ENCODE assay signal across 24 cellular contexts in the genomic region with DNA sequence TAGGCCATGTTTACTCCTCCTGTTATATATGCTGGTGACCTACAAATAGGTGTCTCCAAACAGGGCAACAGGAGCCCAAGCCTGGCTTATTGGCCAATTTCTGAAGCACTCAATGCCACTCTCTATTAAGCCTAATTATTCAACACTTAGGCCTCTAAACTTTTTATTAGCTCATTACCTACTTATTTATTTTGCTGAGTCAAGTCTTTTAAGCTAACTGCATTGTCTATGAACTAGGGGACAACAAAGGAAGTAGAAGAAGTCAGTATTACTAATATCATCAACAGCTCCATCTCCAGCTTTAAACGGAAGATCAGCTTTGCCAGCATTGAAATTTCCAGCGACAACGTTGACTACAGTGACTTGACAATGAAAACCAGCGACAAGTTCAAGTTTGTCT. TPM values are rescaled to one million over a fixed set of nuclear protein-coding genes. Genes with fewer than 3 reads are reported as not detected.
DNase-seq lines count a peak whose midpoint lies in the region; ATAC-seq, FAIRE-seq and TF ChIP-seq lines count a peak whose summit lies in the region.
"Had no signal": no experiment of that assay in that cellular context is flagged by ENCODE, and none has a peak within 500 bp of the region (broad histone marks: within the 10 kb centered on the region; RNA-seq: fewer than 3 reads in every experiment).

No MANE protein-coding gene starts in this region.

- no peak for TF ChIP-seq RAD21 in HepG2 (CRISPR knock-in tag; IDR thresholded peaks at IDR 0.05)
- no peak for TF ChIP-seq RAD21 in IMR-90 (IDR thresholded peaks at IDR 0.05; ENCODE audit: low read length)
- no peak for TF ChIP-seq RAD21 in H1 (IDR thresholded peaks at IDR 0.05 in 1 of 2, conservative IDR thresholded peaks at IDR 0.05 in 1 of 2; ENCODE audit: low read depth in 2 of 2, low read length in 2 of 2)

- H3K79me2 ChIP-seq in HepG2 (ENCODE audit: insufficient read depth, low read length) (no peaks in the 10 kb centered on the region), H1 (ENCODE audit: control insufficient read depth in 1 of 2, insufficient read depth in 2 of 2, low read length in 2 of 2) (no peaks in the 10 kb centered on the region)

- H2BK20ac ChIP-seq in IMR-90 (ENCODE audit: low read depth, low read length) (no peak overlapping the region), H1 (ENCODE audit: low read length) (no peak overlapping the region)

- H3K14ac ChIP-seq in IMR-90 (replicated peaks; ENCODE audit: low read depth, low read length), result no peak overlapping the region
- H3K14ac ChIP-seq in H1 (ENCODE audit: insufficient read length), result no peak overlapping the region

- TF ChIP-seq CTCF in HepG2 (CRISPR knock-in tag; IDR thresholded peaks at IDR 0.05) (no peak), right lobe of liver (IDR thresholded peaks at IDR 0.05) (no peak), IMR-90 (conservative IDR thresholded peaks at IDR 0.05; ENCODE audit: low read depth, low read length) (no peak), H1 (IDR thresholded peaks at IDR 0.05; ENCODE audit: control extremely low read depth in 1 of 3, insufficient read depth in 1 of 3, low read depth in 1 of 3, low read length in 3 of 3) (no peak), breast epithelium (IDR thresholded peaks at IDR 0.05) (no peak)

- no peak overlapping the region for H3K27ac ChIP-seq in HepG2 (ENCODE audit: extremely low read length, insufficient read depth, low read length)
- H3K27ac ChIP-seq in right lobe of liver, result no peak overlapping the region
- H3K27ac ChIP-seq in IMR-90 (ENCODE audit: insufficient read depth, low read length), result no peak overlapping the region
- H3K27ac ChIP-seq in H1 (ENCODE audit: low read depth, low read length), result no peak overlapping the region
- no peak overlapping the region for H3K27ac ChIP-seq in breast epithelium
- H3K27ac ChIP-seq: 22Rv1, BLaER1 had no signal

- H3K9me1 ChIP-seq in IMR-90 (ENCODE audit: insufficient read depth, low read length), result no peaks in the 10 kb centered on the region

- H3K9me3 ChIP-seq in HepG2 (ENCODE audit: low read length) (no peaks in the 10 kb centered on the region), right lobe of liver (no peaks in the 10 kb centered on the region), IMR-90 (ENCODE audit: control insufficient read depth, insufficient read depth, low read length) (no peaks in the 10 kb centered on the region), H1 (ENCODE audit: insufficient read depth in 2 of 2, low read depth in 1 of 2, low read length in 1 of 2) (no peaks in the 10 kb centered on the region), breast epithelium (no peaks in the 10 kb centered on the region)
- H3K9me3 ChIP-seq: BE2C, BLaER1 had no signal

- in situ Hi-C loops in HepG2 (cut with HindIII; ENCODE audit: extremely low pct_ligation_motif_present, low pct_unique_long_range_greater_than_20kb), result no loop called here
- in situ Hi-C loops in IMR-90 (cut with MboI; ENCODE audit: low sequenced_read_pairs), result loop anchor here (5.0 to 25.0 kb wide), 3 partner anchors 101 to 531 kb away; no protein-coding TSS in a partner anchor

- H2BK5ac ChIP-seq in IMR-90 (ENCODE audit: low read depth, low read length, poor library complexity, severe bottlenecking) (no peak overlapping the region), H1 (ENCODE audit: low read depth, low read length) (no peak overlapping the region)

- H3K23ac ChIP-seq in IMR-90 (ENCODE audit: low read depth, low read length) (no peak overlapping the region), H1 (ENCODE audit: insufficient read length) (no peak overlapping the region)

- H3K4ac ChIP-seq in IMR-90 (ENCODE audit: low read depth, low read length), result no peak overlapping the region
- H3K4ac ChIP-seq in H1 (replicated peaks; ENCODE audit: insufficient read length, low read depth, low read length), result no peak overlapping the region

- no peaks in the 10 kb centered on the region for H3K79me1 ChIP-seq in IMR-90 (ENCODE audit: low read depth in 1 of 2, low read length in 2 of 2)
- no peaks in the 10 kb centered on the region for H3K79me1 ChIP-seq in H1 (ENCODE audit: low read depth, low read length)

- no peaks in the 10 kb centered on the region for H4K20me1 ChIP-seq in HepG2 (ENCODE audit: insufficient read depth, low read length)
- no peaks in the 10 kb centered on the region; the same call in 1 of the 2 replicates for H4K20me1 ChIP-seq in IMR-90 (ENCODE audit: insufficient read depth, low read length)
- H4K20me1 ChIP-seq in H1 (replicated peaks in 1 of 2; ENCODE audit: control insufficient read depth in 1 of 2, insufficient read depth in 2 of 2, low read length in 2 of 2), result no peaks in the 10 kb centered on the region
- H4K20me1 ChIP-seq: BLaER1 had no signal

- H2BK120ac ChIP-seq in IMR-90 (ENCODE audit: low read depth, low read length) (no peak overlapping the region), H1 (replicated peaks; ENCODE audit: low read depth, low read length) (no peak overlapping the region)

- WGBS in HepG2 (ENCODE audit: low lambda C conversion rate), result 61% methylated on average over 4 of the region's 4 CpGs
- WGBS in right lobe of liver (ENCODE audit: insufficient coverage, low coverage, low lambda C conversion rate, missing lambda C conversion rate), result 79% methylated on average over 4 of the region's 4 CpGs
- no CpG with 5 or more reads among the region's 4 CpGs for WGBS in IMR-90 (ENCODE audit: extremely low coverage in 2 of 2, insufficient read length in 1 of 2), 2 experiments
- 98% methylated on average over 4 of the region's 4 CpGs; no CpG with 5 or more reads in 1 of the 2 experiments for WGBS in H1 (ENCODE audit: extremely low coverage in 1 of 2, insufficient coverage in 1 of 2, insufficient read length in 1 of 2, insufficient replicate concordance in 2 of 2, low coverage in 1 of 2, low lambda C conversion rate in 2 of 2, missing lambda C conversion rate in 1 of 2), 2 experiments

- POLR2A ChIA-PET in HepG2 (lab: Yijun Ruan, JAX) (no interaction called here), IMR-90 (lab: Charles Lee; ENCODE audit: unreplicated experiment) (no interaction called here), H1 (lab: Charles Lee; ENCODE audit: partially characterized antibody) (no interaction called here)

- H3K9ac ChIP-seq in HepG2 (ENCODE audit: insufficient read depth, low read depth, low read length) (no peak overlapping the region), IMR-90 (ENCODE audit: low read depth, low read length) (no peak overlapping the region), H1 (replicated peaks in 1 of 4; ENCODE audit: extremely low read depth in 1 of 4, low read depth in 3 of 4, low read length in 3 of 4) (no peak overlapping the region)
- H3K9ac ChIP-seq: BLaER1 had no signal

- H3K36me3 ChIP-seq in HepG2 (replicated peaks in 1 of 2; ENCODE audit: control insufficient read depth in 1 of 2, insufficient read depth in 2 of 2, low read length in 2 of 2), result no peaks in the 10 kb centered on the region
- H3K36me3 ChIP-seq in right lobe of liver, result no peaks in the 10 kb centered on the region
- no peaks in the 10 kb centered on the region for H3K36me3 ChIP-seq in IMR-90 (ENCODE audit: control insufficient read depth, insufficient read depth, low read length)
- no peaks in the 10 kb centered on the region for H3K36me3 ChIP-seq in H1 (ENCODE audit: control insufficient read depth in 2 of 4, insufficient read depth in 4 of 4, low read length in 3 of 4)
- no peaks in the 10 kb centered on the region for H3K36me3 ChIP-seq in breast epithelium
- H3K36me3 ChIP-seq: BE2C, BLaER1 had no signal

- no peak overlapping the region for H4K8ac ChIP-seq in IMR-90 (ENCODE audit: low read depth in 2 of 2, low read length in 2 of 2)
- H4K8ac ChIP-seq in H1 (ENCODE audit: extremely low read depth, insufficient read depth, low read length), result no peak overlapping the region

- H3K18ac ChIP-seq in IMR-90 (ENCODE audit: low read depth, low read length) (no peak overlapping the region), H1 (ENCODE audit: extremely low read depth, low read length) (no peak overlapping the region)

- BruUV-seq in HepG2 (replicated peaks; lab: Mats Ljungman, UMichigan), result no TSS peak
- BruUV-seq in IMR-90 (replicated peaks; lab: Mats Ljungman, UMichigan), result no TSS peak

- no peaks in the 10 kb centered on the region for H3K23me2 ChIP-seq in H1 (ENCODE audit: low read depth, low read length)

- H2AK9ac ChIP-seq in IMR-90 (replicated peaks; ENCODE audit: low read depth, low read length, poor library complexity), result no peak overlapping the region

- no peak overlapping the region for H2AFZ ChIP-seq in HepG2 (ENCODE audit: low read length)
- H2AFZ ChIP-seq in IMR-90 (replicated peaks; ENCODE audit: low read length, poor library complexity), result no peak overlapping the region
- H2AFZ ChIP-seq in H1 (ENCODE audit: low read length), result no peak overlapping the region

- TF ChIP-seq POLR2A in HepG2 (IDR thresholded peaks at IDR 0.05; ENCODE audit: insufficient read depth in 1 of 2, low read depth in 2 of 2, low read length in 2 of 2) (no peak), right lobe of liver (IDR thresholded peaks at IDR 0.05) (no peak), IMR-90 (IDR thresholded peaks at IDR 0.05; ENCODE audit: low read depth, low read length) (no peak), H1 (IDR thresholded peaks at IDR 0.05; ENCODE audit: control extremely low read depth in 1 of 2, low read depth in 2 of 2, low read length in 2 of 2) (no peak), breast epithelium (IDR thresholded peaks at IDR 0.05) (no peak)

- H3K4me1 ChIP-seq in HepG2 (ENCODE audit: insufficient read depth, low read length), result no peaks in the 10 kb centered on the region
- H3K4me1 ChIP-seq in right lobe of liver, result no peaks in the 10 kb centered on the region
- H3K4me1 ChIP-seq in IMR-90 (ENCODE audit: control insufficient read depth, insufficient read depth, low read length), result no peaks in the 10 kb centered on the region
- peaks cover 0 to 3% (median under 1%) of the 10 kb centered on the region in 4 experiments; a peak in 1 of 7 replicates for H3K4me1 ChIP-seq in H1 (replicated peaks in 1 of 4; ENCODE audit: control insufficient read depth in 3 of 4, insufficient read depth in 4 of 4, low read length in 3 of 4)
- H3K4me1 ChIP-seq in breast epithelium, result no peaks in the 10 kb centered on the region
- H3K4me1 ChIP-seq: BE2C, BLaER1 had no signal

- FAIRE-seq in HepG2 (lab: Jason Lieb, UNC) (no peak), H1 (lab: Jason Lieb, UNC) (no peak)
- FAIRE-seq: D721Med, G401.6, GM12891 had no signal

- dilution Hi-C loops in IMR-90 (cut with HindIII; ENCODE audit: low sequenced_read_pairs, unreplicated experiment), result no loop called here

- H3K56ac ChIP-seq in IMR-90 (ENCODE audit: extremely low read depth, insufficient read depth, low read length) (no peak overlapping the region), H1 (replicated peaks; ENCODE audit: insufficient read length, low read depth, low read length) (no peak overlapping the region)

- H4K91ac ChIP-seq in IMR-90 (ENCODE audit: insufficient read depth, low read depth, low read length), result no peak overlapping the region
- H4K91ac ChIP-seq in H1 (replicated peaks; ENCODE audit: insufficient read length, low read length), result no peak overlapping the region

- no peaks in the 10 kb centered on the region for H3K27me3 ChIP-seq in HepG2 (ENCODE audit: control insufficient read depth in 1 of 2, insufficient read depth in 2 of 2, low read length in 2 of 2)
- H3K27me3 ChIP-seq in right lobe of liver, result no peaks in the 10 kb centered on the region
- H3K27me3 ChIP-seq in IMR-90 (ENCODE audit: control insufficient read depth, insufficient read depth, low read length), result peaks cover 2% of the 10 kb centered on the region; the same call in 1 of the 2 replicates
- no peaks in the 10 kb centered on the region for H3K27me3 ChIP-seq in H1 (replicated peaks in 1 of 4; ENCODE audit: control insufficient read depth in 3 of 4, extremely low read depth in 1 of 4, insufficient read depth in 3 of 4, low read length in 3 of 4)
- no peaks in the 10 kb centered on the region for H3K27me3 ChIP-seq in breast epithelium
- H3K27me3 ChIP-seq: BE2C, BLaER1 had no signal

- TF ChIP-seq EP300 in HepG2 (IDR thresholded peaks at IDR 0.05; ENCODE audit: low read depth in 2 of 2, low read length in 2 of 2) (no peak), HepG2 (CRISPR knock-in tag; IDR thresholded peaks at IDR 0.05; ENCODE audit: borderline replicate concordance) (no peak), H1 (IDR thresholded peaks at IDR 0.05; ENCODE audit: borderline replicate concordance in 1 of 2, low read depth in 2 of 2, low read length in 2 of 2) (no peak)

- H4K5ac ChIP-seq in IMR-90 (ENCODE audit: low read depth, low read length), result no peak overlapping the region
- no peak overlapping the region for H4K5ac ChIP-seq in H1 (ENCODE audit: insufficient read length, low read depth, low read length)

- no peak overlapping the region for H2BK12ac ChIP-seq in H1 (ENCODE audit: low read depth, low read length)

- no peak overlapping the region for H3K4me2 ChIP-seq in HepG2 (ENCODE audit: low read depth, low read length)
- H3K4me2 ChIP-seq in IMR-90 (ENCODE audit: low read depth, low read length), result no peak overlapping the region
- no peak overlapping the region for H3K4me2 ChIP-seq in H1 (ENCODE audit: insufficient read depth in 1 of 2, low read depth in 2 of 2, low read length in 2 of 2)
- H3K4me2 ChIP-seq: BLaER1 had no signal

- ATAC-seq in HepG2 (no peak), right lobe of liver (no peak), IMR-90 (ENCODE audit: low read depth) (no peak)

- CTCF ChIA-PET in HepG2 (lab: Yijun Ruan, JAX; ENCODE audit: low intra/inter-chr PET ratio, low total read pairs) (no interaction called here), IMR-90 (lab: Yijun Ruan, JAX) (interaction anchor here (1.5 kb wide), 1 partner anchor 531 kb away, joined by 3 read pairs; no protein-coding TSS in a partner anchor), H1 (lab: Charles Lee; ENCODE audit: partially characterized antibody) (interaction anchor here (1.0 kb wide), 1 partner anchor 21 kb away, joined by 3 read pairs; no protein-coding TSS in a partner anchor)

- DNase-seq in HepG2 (ENCODE audit: low spot score), result no peak
- no peak for DNase-seq in right lobe of liver
- DNase-seq in IMR-90, result no peak
- no peak for DNase-seq in H1 (ENCODE audit: low read depth in 1 of 2, low spot score in 2 of 2)
- DNase-seq in breast epithelium (ENCODE audit: low spot score in 2 of 2), result no peak
- no peak for DNase-seq in NCI-H2227 treated with DMSO at 0.1 percent for 48 hours (lab: John Stamatoyannopoulos, UW)
- DNase-seq: ACHN; BE2C; C1 segment of cervical spinal cord; CD4-positive, alpha-beta memory T cell; CD4-positive, CD25-positive, alpha-beta regulatory T cell; CD8-positive, alpha-beta memory T cell; COR-L47; DMS79 treated with DMSO at 0.1 percent for 48 hours; GF-D8 had no signal

- no peak overlapping the region for H3K4me3 ChIP-seq in HepG2 (replicated peaks in 1 of 3; ENCODE audit: insufficient read depth in 1 of 3, low read depth in 2 of 3, low read length in 3 of 3)
- no peak overlapping the region for H3K4me3 ChIP-seq in right lobe of liver
- H3K4me3 ChIP-seq in IMR-90 (ENCODE audit: insufficient read depth, low read depth, low read length), result no peak overlapping the region
- no peak overlapping the region for H3K4me3 ChIP-seq in H1 (ENCODE audit: extremely low read depth in 1 of 4, insufficient read depth in 2 of 4, low read depth in 3 of 4, low read length in 4 of 4)
- no peak overlapping the region for H3K4me3 ChIP-seq in breast epithelium
- H3K4me3 ChIP-seq: BLaER1 had no signal

- no peak overlapping the region for H2BK15ac ChIP-seq in IMR-90 (ENCODE audit: low read depth, low read length)
- no peak overlapping the region for H2BK15ac ChIP-seq in H1 (ENCODE audit: low read length)

- H2AK5ac ChIP-seq in IMR-90 (ENCODE audit: low read depth, low read length), result no peak overlapping the region
- H2AK5ac ChIP-seq in H1 (ENCODE audit: low read depth, low read length), result no peak overlapping the region

- intact Hi-C loops in HepG2 (cut with micrococcal nuclease; ENCODE audit: unreplicated experiment) (no loop called here), right lobe of liver (cut with DNase I) (no loop called here), IMR-90 (cut with micrococcal nuclease) (loop anchor here (5.0 kb wide), 1 partner anchor 341 kb away; no protein-coding TSS in a partner anchor), breast epithelium (cut with DNase I; ENCODE audit: low total_unique reads) (no loop called here)

RNA-seq across cellular contexts. Expression of a gene that starts 28.2 kb away (rescaled TPM):
- not detected in 2 replicates for total RNA-seq in HepG2 (2016; rRNA removed; fragmentation: Illumina TruSeq; extraction: Trizol)
- total RNA-seq in HepG2 (2016; cell fraction: cytosol; rRNA removed; fragmentation: Illumina TruSeq; extraction: Trizol; ENCODE audit: low read depth), result not detected in 2 replicates
- total RNA-seq in HepG2 (2016; cell fraction: insoluble cytoplasmic fraction; rRNA removed; fragmentation: Illumina TruSeq; extraction: Trizol), result not detected in 2 replicates
- not detected in 2 replicates for total RNA-seq in HepG2 (2016; cell fraction: membrane; rRNA removed; fragmentation: Illumina TruSeq; extraction: Trizol)
- not detected in 2 replicates for total RNA-seq in HepG2 (2016; cell fraction: nucleus; rRNA removed; fragmentation: Illumina TruSeq; extraction: Trizol)
- polyA plus RNA-seq in HepG2 (2011; rRNA removed), result not detected in 2 replicates
- polyA plus RNA-seq in HepG2 (2011; cell fraction: cytosol; rRNA removed), result not detected in 2 replicates
- not detected in 2 replicates for polyA plus RNA-seq in HepG2 (2011; cell fraction: nucleus; rRNA removed)
- not detected in 2 replicates for polyA plus RNA-seq in HepG2 (2012)
- polyA plus RNA-seq in HepG2 (2016; cell fraction: cytosol; fragmentation: Illumina TruSeq; extraction: Trizol; ENCODE audit: low read depth), result not detected in 2 replicates
- not detected in 2 replicates for polyA plus RNA-seq in HepG2 (2016; cell fraction: insoluble cytoplasmic fraction; fragmentation: Illumina TruSeq; extraction: Trizol; ENCODE audit: low read depth)
- not detected in 2 replicates for polyA plus RNA-seq in HepG2 (2016; cell fraction: membrane; fragmentation: Illumina TruSeq; extraction: Trizol; ENCODE audit: low read depth)
- not detected in 2 replicates for polyA plus RNA-seq in HepG2 (2016; cell fraction: nucleus; fragmentation: Illumina TruSeq; extraction: Trizol; ENCODE audit: insufficient read depth, low read depth)
- polyA minus RNA-seq in HepG2 (2011; rRNA and poly(A)+ RNA removed; ENCODE audit: low replicate concordance), result not detected in 2 replicates
- polyA minus RNA-seq in HepG2 (2011; cell fraction: cytosol; rRNA and poly(A)+ RNA removed), result not detected in 2 replicates
- not detected in 2 replicates for polyA minus RNA-seq in HepG2 (2011; cell fraction: nucleus; rRNA and poly(A)+ RNA removed)
- under 1 TPM; 0.20 to 0.64 (median 0.39) TPM for total RNA-seq in right lobe of liver
- total RNA-seq in IMR-90 (2012; rRNA removed), result not detected in 2 replicates
- polyA plus RNA-seq in IMR-90 (2012; rRNA removed), result not detected in 2 replicates
- not detected in 2 replicates for polyA plus RNA-seq in IMR-90 (2012; cell fraction: cytosol; rRNA removed)
- not detected in 2 replicates for polyA plus RNA-seq in IMR-90 (2012; cell fraction: nucleus; rRNA removed; ENCODE audit: low replicate concordance)
- 3.7 and 3.9 TPM in 2 replicates for total RNA-seq in H1 (2021; fragmentation: NEBNext Ultra II Directional; extraction: Animal tissue kit (Norgen Biotek cat#: 25700))
- 2.5 and 4.0 TPM in 2 replicates for polyA plus RNA-seq in H1 (2011; rRNA removed)
- 3.6 TPM for polyA plus RNA-seq in H1 (2011; cell fraction: cytosol; rRNA removed)
- polyA plus RNA-seq in H1 (2011; cell fraction: nucleus; rRNA removed), result 5.2 TPM
- 2.7 to 5.2 TPM (median 4.1 TPM) in 4 replicates for polyA plus RNA-seq in H1 (2012, experiment 1 of 2)
- 0.38 TPM for polyA plus RNA-seq in H1 (2012, experiment 2 of 2)
- 6.8 TPM for polyA plus RNA-seq in H1 (2013, experiment 1 of 2)
- polyA plus RNA-seq in H1 (2013, experiment 2 of 2), result 8.3 TPM
- 6.1 and 11.5 TPM in 2 replicates for polyA minus RNA-seq in H1 (2011; rRNA and poly(A)+ RNA removed)
- 2.1 TPM for polyA minus RNA-seq in H1 (2011; cell fraction: cytosol; rRNA and poly(A)+ RNA removed)
- polyA minus RNA-seq in H1 (2011; cell fraction: nucleus; rRNA and poly(A)+ RNA removed), result 3.4 TPM
- total RNA-seq in breast epithelium, result 100 to 1,000 TPM in 1 of 3 donors, 10 to 100 TPM in 1, under 1 TPM in 1; 0.32 to 241 (median 52.4) TPM
- total RNA-seq: A172; CD4-positive, alpha-beta memory T cell; CD4-positive, CD25-positive, alpha-beta regulatory T cell; CD8-positive, alpha-beta memory T cell had no signal
- polyA plus RNA-seq: AG04450; CD14-positive monocyte; CD4-positive, alpha-beta memory T cell; CD4-positive, CD25-positive, alpha-beta regulatory T cell; CD8-positive, alpha-beta memory T cell had no signal

RNA-seq across cellular contexts. Expression of a gene that starts 50.1 kb away (rescaled TPM):
- not detected in 2 replicates for total RNA-seq in HepG2 (2016; rRNA removed; fragmentation: Illumina TruSeq; extraction: Trizol)
- total RNA-seq in HepG2 (2016; cell fraction: cytosol; rRNA removed; fragmentation: Illumina TruSeq; extraction: Trizol; ENCODE audit: low read depth), result not detected in 2 replicates
- total RNA-seq in HepG2 (2016; cell fraction: insoluble cytoplasmic fraction; rRNA removed; fragmentation: Illumina TruSeq; extraction: Trizol), result not detected in 2 replicates
- total RNA-seq in HepG2 (2016; cell fraction: membrane; rRNA removed; fragmentation: Illumina TruSeq; extraction: Trizol), result not detected in 2 replicates
- total RNA-seq in HepG2 (2016; cell fraction: nucleus; rRNA removed; fragmentation: Illumina TruSeq; extraction: Trizol), result not detected in 2 replicates
- not detected in 2 replicates for polyA plus RNA-seq in HepG2 (2011; rRNA removed)
- polyA plus RNA-seq in HepG2 (2011; cell fraction: cytosol; rRNA removed), result not detected in 2 replicates
- not detected in 2 replicates for polyA plus RNA-seq in HepG2 (2011; cell fraction: nucleus; rRNA removed)
- not detected in 2 replicates for polyA plus RNA-seq in HepG2 (2012)
- not detected in 2 replicates for polyA plus RNA-seq in HepG2 (2016; cell fraction: cytosol; fragmentation: Illumina TruSeq; extraction: Trizol; ENCODE audit: low read depth)
- not detected in 2 replicates for polyA plus RNA-seq in HepG2 (2016; cell fraction: insoluble cytoplasmic fraction; fragmentation: Illumina TruSeq; extraction: Trizol; ENCODE audit: low read depth)
- polyA plus RNA-seq in HepG2 (2016; cell fraction: membrane; fragmentation: Illumina TruSeq; extraction: Trizol; ENCODE audit: low read depth), result not detected in 2 replicates
- not detected in 2 replicates for polyA plus RNA-seq in HepG2 (2016; cell fraction: nucleus; fragmentation: Illumina TruSeq; extraction: Trizol; ENCODE audit: insufficient read depth, low read depth)
- polyA minus RNA-seq in HepG2 (2011; rRNA and poly(A)+ RNA removed; ENCODE audit: low replicate concordance), result 5.3 TPM in 1 of 2 replicates, not detected in the other
- polyA minus RNA-seq in HepG2 (2011; cell fraction: cytosol; rRNA and poly(A)+ RNA removed), result not detected in 2 replicates
- polyA minus RNA-seq in HepG2 (2011; cell fraction: nucleus; rRNA and poly(A)+ RNA removed), result not detected in 2 replicates
- 1 to 10 TPM; 1.5 to 5.7 (median 4.7) TPM for total RNA-seq in right lobe of liver
- 29.0 and 29.7 TPM in 2 replicates for total RNA-seq in IMR-90 (2012; rRNA removed)
- 7.9 and 8.2 TPM in 2 replicates for polyA plus RNA-seq in IMR-90 (2012; rRNA removed)
- polyA plus RNA-seq in IMR-90 (2012; cell fraction: cytosol; rRNA removed), result 2.0 and 2.5 TPM in 2 replicates
- polyA plus RNA-seq in IMR-90 (2012; cell fraction: nucleus; rRNA removed; ENCODE audit: low replicate concordance), result 14.5 and 60.3 TPM in 2 replicates
- total RNA-seq in H1 (2021; fragmentation: NEBNext Ultra II Directional; extraction: Animal tissue kit (Norgen Biotek cat#: 25700)), result 16.2 and 21.3 TPM in 2 replicates
- polyA plus RNA-seq in H1 (2011; rRNA removed), result 6.8 and 8.6 TPM in 2 replicates
- polyA plus RNA-seq in H1 (2011; cell fraction: cytosol; rRNA removed), result 10.1 TPM
- 27.7 TPM for polyA plus RNA-seq in H1 (2011; cell fraction: nucleus; rRNA removed)
- 8.0 to 13.4 TPM (median 8.5 TPM) in 4 replicates for polyA plus RNA-seq in H1 (2012, experiment 1 of 2)
- 0.28 TPM for polyA plus RNA-seq in H1 (2012, experiment 2 of 2)
- 9.5 TPM for polyA plus RNA-seq in H1 (2013, experiment 1 of 2)
- polyA plus RNA-seq in H1 (2013, experiment 2 of 2), result 5.7 TPM
- polyA minus RNA-seq in H1 (2011; rRNA and poly(A)+ RNA removed), result 81.3 and 133 TPM in 2 replicates
- 25.0 TPM for polyA minus RNA-seq in H1 (2011; cell fraction: cytosol; rRNA and poly(A)+ RNA removed)
- polyA minus RNA-seq in H1 (2011; cell fraction: nucleus; rRNA and poly(A)+ RNA removed), result 149 TPM
- 10 to 100 TPM in 2 of 3 donors, 1 to 10 TPM in 1; 6.9 to 28.4 (median 13.4) TPM for total RNA-seq in breast epithelium
- total RNA-seq: A172; A673; CD4-positive, alpha-beta memory T cell; CD4-positive, CD25-positive, alpha-beta regulatory T cell; CD8-positive, alpha-beta memory T cell had no signal
- polyA plus RNA-seq: CD4-positive, alpha-beta memory T cell; CD4-positive, CD25-positive, alpha-beta regulatory T cell; CD8-positive, alpha-beta memory T cell had no signal
